ENCODE assay signal across 1 cellular context in the genomic region with DNA sequence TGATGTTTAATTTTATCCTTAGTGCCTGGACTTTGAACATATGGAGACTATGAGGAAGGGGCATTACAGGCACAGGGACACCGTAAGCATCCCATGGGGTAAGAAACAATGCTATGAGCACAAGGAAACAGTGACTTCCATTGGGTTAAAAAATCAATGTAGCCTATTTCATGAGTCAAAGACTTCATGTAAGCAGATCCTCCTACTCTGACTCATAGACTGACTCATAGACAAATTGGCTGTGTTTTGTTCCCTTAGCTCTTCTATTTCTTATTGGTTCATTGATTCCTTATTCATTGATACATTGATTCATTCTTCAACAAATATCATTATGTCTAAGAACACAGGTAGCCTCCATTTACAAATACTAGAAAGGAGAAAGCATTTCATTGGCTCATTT.
TF ChIP-seq lines count a peak whose summit lies in the region.

No MANE protein-coding gene starts in this region.

TF ChIP-seq in SK-N-SH, 30 proteins besides CTCF, POLR2A, EP300 and RAD21 (continued from another document):
- TF ChIP-seq, protein P1, sequence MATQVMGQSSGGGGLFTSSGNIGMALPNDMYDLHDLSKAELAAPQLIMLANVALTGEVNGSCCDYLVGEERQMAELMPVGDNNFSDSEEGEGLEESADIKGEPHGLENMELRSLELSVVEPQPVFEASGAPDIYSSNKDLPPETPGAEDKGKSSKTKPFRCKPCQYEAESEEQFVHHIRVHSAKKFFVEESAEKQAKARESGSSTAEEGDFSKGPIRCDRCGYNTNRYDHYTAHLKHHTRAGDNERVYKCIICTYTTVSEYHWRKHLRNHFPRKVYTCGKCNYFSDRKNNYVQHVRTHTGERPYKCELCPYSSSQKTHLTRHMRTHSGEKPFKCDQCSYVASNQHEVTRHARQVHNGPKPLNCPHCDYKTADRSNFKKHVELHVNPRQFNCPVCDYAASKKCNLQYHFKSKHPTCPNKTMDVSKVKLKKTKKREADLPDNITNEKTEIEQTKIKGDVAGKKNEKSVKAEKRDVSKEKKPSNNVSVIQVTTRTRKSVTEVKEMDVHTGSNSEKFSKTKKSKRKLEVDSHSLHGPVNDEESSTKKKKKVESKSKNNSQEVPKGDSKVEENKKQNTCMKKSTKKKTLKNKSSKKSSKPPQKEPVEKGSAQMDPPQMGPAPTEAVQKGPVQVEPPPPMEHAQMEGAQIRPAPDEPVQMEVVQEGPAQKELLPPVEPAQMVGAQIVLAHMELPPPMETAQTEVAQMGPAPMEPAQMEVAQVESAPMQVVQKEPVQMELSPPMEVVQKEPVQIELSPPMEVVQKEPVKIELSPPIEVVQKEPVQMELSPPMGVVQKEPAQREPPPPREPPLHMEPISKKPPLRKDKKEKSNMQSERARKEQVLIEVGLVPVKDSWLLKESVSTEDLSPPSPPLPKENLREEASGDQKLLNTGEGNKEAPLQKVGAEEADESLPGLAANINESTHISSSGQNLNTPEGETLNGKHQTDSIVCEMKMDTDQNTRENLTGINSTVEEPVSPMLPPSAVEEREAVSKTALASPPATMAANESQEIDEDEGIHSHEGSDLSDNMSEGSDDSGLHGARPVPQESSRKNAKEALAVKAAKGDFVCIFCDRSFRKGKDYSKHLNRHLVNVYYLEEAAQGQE (IDR thresholded peaks at IDR 0.05; ENCODE audit: low read depth, low read length): no peak
- TF ChIP-seq MEF2A (IDR thresholded peaks at IDR 0.05; ENCODE audit: borderline replicate concordance, low read depth): no peak
- no peak for TF ChIP-seq CHD2 (IDR thresholded peaks at IDR 0.05; ENCODE audit: low read length, partially characterized antibody)
- no peak for TF ChIP-seq POLR2AphosphoS5 (IDR thresholded peaks at IDR 0.05; ENCODE audit: low read depth, low read length)
- no peak for TF ChIP-seq FOXM1 (IDR thresholded peaks at IDR 0.05; ENCODE audit: low read depth)
- TF ChIP-seq NRF1 (IDR thresholded peaks at IDR 0.05; ENCODE audit: low read depth, low read length): no peak
